8 cellular contexts compared by ENCODE assay signal in genomic region chr12:79690156-79690605, GRCh38. TPM values are rescaled to one million over a fixed set of nuclear protein-coding genes. Genes with fewer than 3 reads are reported as not detected.
A peak's percentile ranks its signal among the peaks of the same experiment; 100 is the strongest.
DNase-seq lines count a peak whose midpoint lies in the region; ATAC-seq lines count a peak whose summit lies in the region.

No MANE protein-coding gene starts in this region.

- H3K9ac ChIP-seq in iPS-18a (ENCODE audit: low read length): peak overlapping the region; percentile 78

- H3K9me3 ChIP-seq in iPS-18a (ENCODE audit: control insufficient read depth, low read depth, low read length): no peaks in the 10 kb centered on the region

- intact Hi-C loops in activated T-helper 1 cell treated with anti-CD3 and anti-CD28 coated beads, Interleukin-12 subunit alpha, Interleukin-12 subunit beta, Interleukin-2, Interleukin-4 antibody, amounts not matched to agents 30 ng/mL and 10 ng/mL and 1 ng/mL, durations not matched to agents 14 hours and 24 hours and 36 hours (cut with micrococcal nuclease): loop anchor here (10.0 kb wide), 1 partner anchor 495 kb away; no protein-coding TSS in a partner anchor

- peak; percentile 35 for DNase-seq in NCI-H1436 (lab: John Stamatoyannopoulos, UW)
- DNase-seq in NCI-H1436 treated with DMSO at 0.1 percent for 48 hours (lab: John Stamatoyannopoulos, UW): no peak
- DNase-seq in HT1080 (ENCODE audit: low read depth): peak; percentile 72
- DNase-seq in activated T-helper 1 cell treated with anti-CD3 and anti-CD28 coated beads, Interleukin-12 subunit alpha, Interleukin-12 subunit beta, Interleukin-2, Interleukin-4 antibody, amounts not matched to agents 30 ng/mL and 10 ng/mL and 1 ng/mL, durations not matched to agents 14 hours and 24 hours and 36 hours (ENCODE audit: low spot score): no peak
- peak; percentile 25 for DNase-seq in stimulated activated CD8-positive, alpha-beta memory T cell treated with anti-CD3 and anti-CD28 coated beads, Interleukin-4, amount 100 ng/mL, for 48 hours
- no peak for DNase-seq in kidney glomerular epithelial cell (lab: John Stamatoyannopoulos, UW)

- H3K9me3 Mint-ChIP-seq in activated T-helper 1 cell treated with anti-CD3 and anti-CD28 coated beads, Interleukin-12 subunit alpha, Interleukin-12 subunit beta, Interleukin-2, Interleukin-4 antibody, amounts not matched to agents 30 ng/mL and 10 ng/mL and 1 ng/mL, durations not matched to agents 14 hours and 24 hours and 36 hours: no peaks in the 10 kb centered on the region

- H3K4me3 ChIP-seq in iPS-18a (ENCODE audit: low read length): peak overlapping the region; percentile 75

- H3K36me3 Mint-ChIP-seq in activated T-helper 1 cell treated with anti-CD3 and anti-CD28 coated beads, Interleukin-12 subunit alpha, Interleukin-12 subunit beta, Interleukin-2, Interleukin-4 antibody, amounts not matched to agents 30 ng/mL and 10 ng/mL and 1 ng/mL, durations not matched to agents 14 hours and 24 hours and 36 hours (ENCODE audit: low read depth): peaks cover 3% of the 10 kb centered on the region

- H3K27me3 Mint-ChIP-seq in activated T-helper 1 cell treated with anti-CD3 and anti-CD28 coated beads, Interleukin-12 subunit alpha, Interleukin-12 subunit beta, Interleukin-2, Interleukin-4 antibody, amounts not matched to agents 30 ng/mL and 10 ng/mL and 1 ng/mL, durations not matched to agents 14 hours and 24 hours and 36 hours (ENCODE audit: insufficient read depth): peaks cover 55% of the 10 kb centered on the region

- no peaks in the 10 kb centered on the region for H3K27me3 ChIP-seq in iPS-18a (ENCODE audit: control insufficient read depth, insufficient read depth, low read length)

- H3K4me3 Mint-ChIP-seq in activated T-helper 1 cell treated with anti-CD3 and anti-CD28 coated beads, Interleukin-12 subunit alpha, Interleukin-12 subunit beta, Interleukin-2, Interleukin-4 antibody, amounts not matched to agents 30 ng/mL and 10 ng/mL and 1 ng/mL, durations not matched to agents 14 hours and 24 hours and 36 hours: peak overlapping the region; percentile 77

- peaks cover 10% of the 10 kb centered on the region for H3K4me1 Mint-ChIP-seq in activated T-helper 1 cell treated with anti-CD3 and anti-CD28 coated beads, Interleukin-12 subunit alpha, Interleukin-12 subunit beta, Interleukin-2, Interleukin-4 antibody, amounts not matched to agents 30 ng/mL and 10 ng/mL and 1 ng/mL, durations not matched to agents 14 hours and 24 hours and 36 hours (ENCODE audit: low read depth)

- ATAC-seq in GM21447 (IDR thresholded peaks at IDR 0.05; ENCODE audit: unreplicated experiment): peak; percentile 26

- H3K36me3 ChIP-seq in iPS-18a (ENCODE audit: control insufficient read depth, low read depth, low read length): peaks cover 8% of the 10 kb centered on the region

- H3K27ac ChIP-seq in iPS-18a (ENCODE audit: low read length): no peak overlapping the region

- H3K27ac Mint-ChIP-seq in activated T-helper 1 cell treated with anti-CD3 and anti-CD28 coated beads, Interleukin-12 subunit alpha, Interleukin-12 subunit beta, Interleukin-2, Interleukin-4 antibody, amounts not matched to agents 30 ng/mL and 10 ng/mL and 1 ng/mL, durations not matched to agents 14 hours and 24 hours and 36 hours: no peak overlapping the region

- H3K4me1 ChIP-seq in iPS-18a (ENCODE audit: control insufficient read depth, low read depth, low read length): peaks cover 35% of the 10 kb centered on the region

RNA-seq across cellular contexts. Expression of gene PAWR, which starts 0.6 kb away (rescaled TPM):
- 153 and 223 TPM in 2 replicates for total RNA-seq in HT1080 (2014; rRNA removed; shearing (Covaris generic))
- 31.6 and 40.6 TPM in 2 replicates for polyA plus RNA-seq in HT1080 (2015; cell fraction: cytosol; rRNA removed)
- 60.1 and 71.0 TPM in 2 replicates for polyA plus RNA-seq in HT1080 (2015; cell fraction: nucleus; rRNA removed)
- 4.0 and 6.1 TPM in 2 replicates for total RNA-seq in activated T-helper 1 cell treated with anti-CD3 and anti-CD28 coated beads, Interleukin-12 subunit alpha, Interleukin-12 subunit beta, Interleukin-2, Interleukin-4 antibody, amounts not matched to agents 30 ng/mL and 10 ng/mL and 1 ng/mL, durations not matched to agents 14 hours and 24 hours and 36 hours

Comparison
In these comparisons a context has a peak if more than half of its experiments do, and no peak if none do; other contexts are left out.
1. DNase-seq: peak in NCI-H1436 (single experiment), HT1080 (single experiment) and stimulated activated CD8-positive, alpha-beta memory T cell treated with anti-CD3 and anti-CD28 coated beads, Interleukin-4, amount 100 ng/mL, for 48 hours (single experiment); none in NCI-H1436 treated with DMSO at 0.1 percent for 48 hours (single experiment), activated T-helper 1 cell treated with anti-CD3 and anti-CD28 coated beads, Interleukin-12 subunit alpha, Interleukin-12 subunit beta, Interleukin-2, Interleukin-4 antibody, amounts not matched to agents 30 ng/mL and 10 ng/mL and 1 ng/mL, durations not matched to agents 14 hours and 24 hours and 36 hours (single experiment) and kidney glomerular epithelial cell (single experiment).
2. RNA of gene PAWR, which starts 0.6 kb away (total RNA-seq): 153 to 223 TPM in HT1080; 4.0 to 6.1 TPM in activated T-helper 1 cell treated with anti-CD3 and anti-CD28 coated beads, Interleukin-12 subunit alpha, Interleukin-12 subunit beta, Interleukin-2, Interleukin-4 antibody, amounts not matched to agents 30 ng/mL and 10 ng/mL and 1 ng/mL, durations not matched to agents 14 hours and 24 hours and 36 hours; every median in the first group is over 10 times any median in the second.